Comparison of ENCODE assay signal across 1 cellular context in the genomic region with DNA sequence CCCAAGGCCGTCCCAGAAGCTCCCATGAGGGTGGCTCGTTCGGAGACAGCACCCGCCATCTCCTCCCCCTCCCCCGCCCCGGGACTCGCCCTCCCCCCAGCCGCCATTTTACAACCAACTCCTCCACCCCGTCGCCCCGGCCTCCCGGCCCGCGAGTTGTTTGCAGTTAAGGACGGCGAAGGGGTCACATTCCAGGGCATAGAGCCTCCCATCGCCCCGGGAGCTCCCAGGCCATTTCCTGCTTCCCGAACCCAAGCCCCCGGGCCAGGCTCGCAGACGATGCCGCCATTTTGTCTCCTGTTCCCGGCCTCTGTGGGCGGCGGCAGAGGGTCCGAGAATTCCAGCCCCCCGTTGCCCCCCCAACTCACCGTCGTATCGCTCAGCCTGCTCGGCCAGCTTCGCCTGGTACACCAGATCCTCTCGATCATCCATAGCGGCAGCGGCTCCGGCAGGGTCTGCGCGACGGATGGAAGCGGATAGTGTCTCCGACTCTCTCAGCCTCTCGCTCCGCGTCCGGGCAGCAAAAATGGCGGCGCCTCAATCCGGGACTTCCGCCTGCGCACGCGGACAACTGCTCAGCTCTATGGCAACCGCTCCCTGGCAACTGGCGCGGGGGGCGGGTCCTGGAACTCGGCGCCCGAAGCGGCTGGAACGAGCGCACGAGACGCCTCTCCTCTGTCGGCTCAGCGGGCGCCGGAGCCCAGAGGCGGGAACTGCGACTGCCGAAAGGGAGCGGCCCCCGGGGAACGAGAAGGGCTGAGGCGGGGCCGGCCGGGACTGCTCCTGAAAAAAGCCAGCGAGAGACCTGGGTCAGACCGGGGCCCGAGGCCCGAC.
TF ChIP-seq lines count a peak whose summit lies in the region.

A gene (minus strand): TSS at position 544 of the 834 bp plus-strand sequence. CDS start 112 bp downstream, at position 432.

TF ChIP-seq in HepG2, 621 proteins besides CTCF, POLR2A, EP300 and RAD21 (continued from another document and continues in another):
- no peak; the same call in 1 of the 2 replicates for TF ChIP-seq NAIF1 (CRISPR knock-in tag; IDR thresholded peaks at IDR 0.05; ENCODE audit: borderline replicate concordance)
- TF ChIP-seq, protein P1, sequence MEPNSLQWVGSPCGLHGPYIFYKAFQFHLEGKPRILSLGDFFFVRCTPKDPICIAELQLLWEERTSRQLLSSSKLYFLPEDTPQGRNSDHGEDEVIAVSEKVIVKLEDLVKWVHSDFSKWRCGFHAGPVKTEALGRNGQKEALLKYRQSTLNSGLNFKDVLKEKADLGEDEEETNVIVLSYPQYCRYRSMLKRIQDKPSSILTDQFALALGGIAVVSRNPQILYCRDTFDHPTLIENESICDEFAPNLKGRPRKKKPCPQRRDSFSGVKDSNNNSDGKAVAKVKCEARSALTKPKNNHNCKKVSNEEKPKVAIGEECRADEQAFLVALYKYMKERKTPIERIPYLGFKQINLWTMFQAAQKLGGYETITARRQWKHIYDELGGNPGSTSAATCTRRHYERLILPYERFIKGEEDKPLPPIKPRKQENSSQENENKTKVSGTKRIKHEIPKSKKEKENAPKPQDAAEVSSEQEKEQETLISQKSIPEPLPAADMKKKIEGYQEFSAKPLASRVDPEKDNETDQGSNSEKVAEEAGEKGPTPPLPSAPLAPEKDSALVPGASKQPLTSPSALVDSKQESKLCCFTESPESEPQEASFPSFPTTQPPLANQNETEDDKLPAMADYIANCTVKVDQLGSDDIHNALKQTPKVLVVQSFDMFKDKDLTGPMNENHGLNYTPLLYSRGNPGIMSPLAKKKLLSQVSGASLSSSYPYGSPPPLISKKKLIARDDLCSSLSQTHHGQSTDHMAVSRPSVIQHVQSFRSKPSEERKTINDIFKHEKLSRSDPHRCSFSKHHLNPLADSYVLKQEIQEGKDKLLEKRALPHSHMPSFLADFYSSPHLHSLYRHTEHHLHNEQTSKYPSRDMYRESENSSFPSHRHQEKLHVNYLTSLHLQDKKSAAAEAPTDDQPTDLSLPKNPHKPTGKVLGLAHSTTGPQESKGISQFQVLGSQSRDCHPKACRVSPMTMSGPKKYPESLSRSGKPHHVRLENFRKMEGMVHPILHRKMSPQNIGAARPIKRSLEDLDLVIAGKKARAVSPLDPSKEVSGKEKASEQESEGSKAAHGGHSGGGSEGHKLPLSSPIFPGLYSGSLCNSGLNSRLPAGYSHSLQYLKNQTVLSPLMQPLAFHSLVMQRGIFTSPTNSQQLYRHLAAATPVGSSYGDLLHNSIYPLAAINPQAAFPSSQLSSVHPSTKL (CRISPR knock-in tag; IDR thresholded peaks at IDR 0.05), result no peak
- no peak for TF ChIP-seq REXO4 (CRISPR knock-in tag; IDR thresholded peaks at IDR 0.05; ENCODE audit: borderline replicate concordance)
- peak; percentile 88 for TF ChIP-seq ZFP82 (CRISPR knock-in tag; IDR thresholded peaks at IDR 0.05; ENCODE audit: borderline replicate concordance)
- no peak for TF ChIP-seq ZNF3 (CRISPR knock-in tag; IDR thresholded peaks at IDR 0.05)
- TF ChIP-seq, protein P2, sequence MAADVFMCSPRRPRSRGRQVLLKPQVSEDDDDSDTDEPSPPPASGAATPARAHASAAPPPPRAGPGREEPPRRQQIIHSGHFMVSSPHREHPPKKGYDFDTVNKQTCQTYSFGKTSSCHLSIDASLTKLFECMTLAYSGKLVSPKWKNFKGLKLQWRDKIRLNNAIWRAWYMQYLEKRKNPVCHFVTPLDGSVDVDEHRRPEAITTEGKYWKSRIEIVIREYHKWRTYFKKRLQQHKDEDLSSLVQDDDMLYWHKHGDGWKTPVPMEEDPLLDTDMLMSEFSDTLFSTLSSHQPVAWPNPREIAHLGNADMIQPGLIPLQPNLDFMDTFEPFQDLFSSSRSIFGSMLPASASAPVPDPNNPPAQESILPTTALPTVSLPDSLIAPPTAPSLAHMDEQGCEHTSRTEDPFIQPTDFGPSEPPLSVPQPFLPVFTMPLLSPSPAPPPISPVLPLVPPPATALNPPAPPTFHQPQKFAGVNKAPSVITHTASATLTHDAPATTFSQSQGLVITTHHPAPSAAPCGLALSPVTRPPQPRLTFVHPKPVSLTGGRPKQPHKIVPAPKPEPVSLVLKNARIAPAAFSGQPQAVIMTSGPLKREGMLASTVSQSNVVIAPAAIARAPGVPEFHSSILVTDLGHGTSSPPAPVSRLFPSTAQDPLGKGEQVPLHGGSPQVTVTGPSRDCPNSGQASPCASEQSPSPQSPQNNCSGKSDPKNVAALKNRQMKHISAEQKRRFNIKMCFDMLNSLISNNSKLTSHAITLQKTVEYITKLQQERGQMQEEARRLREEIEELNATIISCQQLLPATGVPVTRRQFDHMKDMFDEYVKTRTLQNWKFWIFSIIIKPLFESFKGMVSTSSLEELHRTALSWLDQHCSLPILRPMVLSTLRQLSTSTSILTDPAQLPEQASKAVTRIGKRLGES (CRISPR knock-in tag; IDR thresholded peaks at IDR 0.05; ENCODE audit: borderline replicate concordance), result no peak
- no peak for TF ChIP-seq ZNF354B (CRISPR knock-in tag; IDR thresholded peaks at IDR 0.05)
- no peak for TF ChIP-seq CENPT (CRISPR knock-in tag; IDR thresholded peaks at IDR 0.05; ENCODE audit: low read depth)
- peak; percentile 51; the same call in 1 of the 2 replicates for TF ChIP-seq ZNF124 (CRISPR knock-in tag; IDR thresholded peaks at IDR 0.05)
- no peak for TF ChIP-seq LCORL (IDR thresholded peaks at IDR 0.05)
- peak; percentile 48; the same call in 1 of the 2 replicates for TF ChIP-seq LCORL (CRISPR knock-in tag; IDR thresholded peaks at IDR 0.05)
- TF ChIP-seq, protein P3, sequence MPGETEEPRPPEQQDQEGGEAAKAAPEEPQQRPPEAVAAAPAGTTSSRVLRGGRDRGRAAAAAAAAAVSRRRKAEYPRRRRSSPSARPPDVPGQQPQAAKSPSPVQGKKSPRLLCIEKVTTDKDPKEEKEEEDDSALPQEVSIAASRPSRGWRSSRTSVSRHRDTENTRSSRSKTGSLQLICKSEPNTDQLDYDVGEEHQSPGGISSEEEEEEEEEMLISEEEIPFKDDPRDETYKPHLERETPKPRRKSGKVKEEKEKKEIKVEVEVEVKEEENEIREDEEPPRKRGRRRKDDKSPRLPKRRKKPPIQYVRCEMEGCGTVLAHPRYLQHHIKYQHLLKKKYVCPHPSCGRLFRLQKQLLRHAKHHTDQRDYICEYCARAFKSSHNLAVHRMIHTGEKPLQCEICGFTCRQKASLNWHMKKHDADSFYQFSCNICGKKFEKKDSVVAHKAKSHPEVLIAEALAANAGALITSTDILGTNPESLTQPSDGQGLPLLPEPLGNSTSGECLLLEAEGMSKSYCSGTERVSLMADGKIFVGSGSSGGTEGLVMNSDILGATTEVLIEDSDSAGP (CRISPR knock-in tag; IDR thresholded peaks at IDR 0.05; ENCODE audit: borderline replicate concordance), result peak; percentile 83; the same call in 1 of the 2 replicates
- TF ChIP-seq KLF15 (CRISPR knock-in tag; IDR thresholded peaks at IDR 0.05; ENCODE audit: borderline replicate concordance), result peak; percentile 65; the same call in 1 of the 2 replicates
- 0 out of 2 replicates have a peak, but pooled peaks have one; percentile 50 for TF ChIP-seq ZNF598 (CRISPR knock-in tag; IDR thresholded peaks at IDR 0.05; ENCODE audit: borderline replicate concordance)
- TF ChIP-seq ZNF546 (CRISPR knock-in tag; conservative IDR thresholded peaks at IDR 0.05), result 0 out of 2 replicates have a peak, but pooled peaks have one; percentile 24
- peak; percentile 65; the same call in 1 of the 2 replicates for TF ChIP-seq ZNF430 (CRISPR knock-in tag; IDR thresholded peaks at IDR 0.05)
- TF ChIP-seq ZNF296 (CRISPR knock-in tag; conservative IDR thresholded peaks at IDR 0.05), result no peak
- TF ChIP-seq GABPA (IDR thresholded peaks at IDR 0.05; ENCODE audit: low read depth, low read length), result peak; percentile 54
- peak; percentile 88 for TF ChIP-seq GABPA (CRISPR knock-in tag; IDR thresholded peaks at IDR 0.05; ENCODE audit: low read depth)
- TF ChIP-seq SNAI1 (CRISPR knock-in tag; IDR thresholded peaks at IDR 0.05; ENCODE audit: borderline replicate concordance), result no peak
- TF ChIP-seq, protein P4, sequence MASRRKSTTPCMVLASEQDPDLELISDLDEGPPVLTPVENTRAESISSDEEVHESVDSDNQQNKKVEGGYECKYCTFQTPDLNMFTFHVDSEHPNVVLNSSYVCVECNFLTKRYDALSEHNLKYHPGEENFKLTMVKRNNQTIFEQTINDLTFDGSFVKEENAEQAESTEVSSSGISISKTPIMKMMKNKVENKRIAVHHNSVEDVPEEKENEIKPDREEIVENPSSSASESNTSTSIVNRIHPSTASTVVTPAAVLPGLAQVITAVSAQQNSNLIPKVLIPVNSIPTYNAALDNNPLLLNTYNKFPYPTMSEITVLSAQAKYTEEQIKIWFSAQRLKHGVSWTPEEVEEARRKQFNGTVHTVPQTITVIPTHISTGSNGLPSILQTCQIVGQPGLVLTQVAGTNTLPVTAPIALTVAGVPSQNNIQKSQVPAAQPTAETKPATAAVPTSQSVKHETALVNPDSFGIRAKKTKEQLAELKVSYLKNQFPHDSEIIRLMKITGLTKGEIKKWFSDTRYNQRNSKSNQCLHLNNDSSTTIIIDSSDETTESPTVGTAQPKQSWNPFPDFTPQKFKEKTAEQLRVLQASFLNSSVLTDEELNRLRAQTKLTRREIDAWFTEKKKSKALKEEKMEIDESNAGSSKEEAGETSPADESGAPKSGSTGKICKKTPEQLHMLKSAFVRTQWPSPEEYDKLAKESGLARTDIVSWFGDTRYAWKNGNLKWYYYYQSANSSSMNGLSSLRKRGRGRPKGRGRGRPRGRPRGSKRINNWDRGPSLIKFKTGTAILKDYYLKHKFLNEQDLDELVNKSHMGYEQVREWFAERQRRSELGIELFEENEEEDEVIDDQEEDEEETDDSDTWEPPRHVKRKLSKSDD (CRISPR knock-in tag; IDR thresholded peaks at IDR 0.05; ENCODE audit: low read depth), result peak; percentile 97
- no peak; the same call in 1 of the 2 replicates for TF ChIP-seq CHCHD3 (CRISPR knock-in tag; IDR thresholded peaks at IDR 0.05)
- no peak for TF ChIP-seq MATR3 (CRISPR knock-in tag; IDR thresholded peaks at IDR 0.05)
- no peak for TF ChIP-seq NONO (IDR thresholded peaks at IDR 0.05)
- peak; percentile 79 for TF ChIP-seq NONO (CRISPR knock-in tag; conservative IDR thresholded peaks at IDR 0.05)
- no peak for TF ChIP-seq CBX2 (IDR thresholded peaks at IDR 0.05; ENCODE audit: low read depth, low read length)
- TF ChIP-seq CBX2 (CRISPR knock-in tag; IDR thresholded peaks at IDR 0.05; ENCODE audit: low read depth), result no peak
- TF ChIP-seq HMGA1 (CRISPR knock-in tag; conservative IDR thresholded peaks at IDR 0.05), result no peak
- TF ChIP-seq, protein P5, sequence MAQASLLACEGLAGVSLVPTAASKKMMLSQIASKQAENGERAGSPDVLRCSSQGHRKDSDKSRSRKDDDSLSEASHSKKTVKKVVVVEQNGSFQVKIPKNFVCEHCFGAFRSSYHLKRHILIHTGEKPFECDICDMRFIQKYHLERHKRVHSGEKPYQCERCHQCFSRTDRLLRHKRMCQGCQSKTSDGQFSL (CRISPR knock-in tag; IDR thresholded peaks at IDR 0.05), result peak; percentile 93
- TF ChIP-seq, protein P6, sequence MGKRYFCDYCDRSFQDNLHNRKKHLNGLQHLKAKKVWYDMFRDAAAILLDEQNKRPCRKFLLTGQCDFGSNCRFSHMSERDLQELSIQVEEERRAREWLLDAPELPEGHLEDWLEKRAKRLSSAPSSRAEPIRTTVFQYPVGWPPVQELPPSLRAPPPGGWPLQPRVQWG (CRISPR knock-in tag; IDR thresholded peaks at IDR 0.05; ENCODE audit: borderline replicate concordance, low read depth), result no peak
- no peak for TF ChIP-seq NFATC3 (CRISPR knock-in tag; IDR thresholded peaks at IDR 0.05)
- TF ChIP-seq FOXK1 (CRISPR knock-in tag; IDR thresholded peaks at IDR 0.05; ENCODE audit: borderline replicate concordance, low read depth), result no peak
- no peak for TF ChIP-seq ZNF644 (CRISPR knock-in tag; IDR thresholded peaks at IDR 0.05; ENCODE audit: low read depth)
- TF ChIP-seq GZF1 (CRISPR knock-in tag; IDR thresholded peaks at IDR 0.05), result no peak
- no peak for TF ChIP-seq ZBTB1 (CRISPR knock-in tag; IDR thresholded peaks at IDR 0.05; ENCODE audit: borderline replicate concordance)
- peak; percentile 99 for TF ChIP-seq RBM22 (optimal IDR thresholded peaks at IDR 0.05; ENCODE audit: low read length)
- TF ChIP-seq ZNF530 (CRISPR knock-in tag; IDR thresholded peaks at IDR 0.05; ENCODE audit: low read depth), result no peak
- TF ChIP-seq NFYC (CRISPR knock-in tag; IDR thresholded peaks at IDR 0.05), result no peak
- no peak for TF ChIP-seq ATF1 (CRISPR knock-in tag; IDR thresholded peaks at IDR 0.05)
